In the genomic region with DNA sequence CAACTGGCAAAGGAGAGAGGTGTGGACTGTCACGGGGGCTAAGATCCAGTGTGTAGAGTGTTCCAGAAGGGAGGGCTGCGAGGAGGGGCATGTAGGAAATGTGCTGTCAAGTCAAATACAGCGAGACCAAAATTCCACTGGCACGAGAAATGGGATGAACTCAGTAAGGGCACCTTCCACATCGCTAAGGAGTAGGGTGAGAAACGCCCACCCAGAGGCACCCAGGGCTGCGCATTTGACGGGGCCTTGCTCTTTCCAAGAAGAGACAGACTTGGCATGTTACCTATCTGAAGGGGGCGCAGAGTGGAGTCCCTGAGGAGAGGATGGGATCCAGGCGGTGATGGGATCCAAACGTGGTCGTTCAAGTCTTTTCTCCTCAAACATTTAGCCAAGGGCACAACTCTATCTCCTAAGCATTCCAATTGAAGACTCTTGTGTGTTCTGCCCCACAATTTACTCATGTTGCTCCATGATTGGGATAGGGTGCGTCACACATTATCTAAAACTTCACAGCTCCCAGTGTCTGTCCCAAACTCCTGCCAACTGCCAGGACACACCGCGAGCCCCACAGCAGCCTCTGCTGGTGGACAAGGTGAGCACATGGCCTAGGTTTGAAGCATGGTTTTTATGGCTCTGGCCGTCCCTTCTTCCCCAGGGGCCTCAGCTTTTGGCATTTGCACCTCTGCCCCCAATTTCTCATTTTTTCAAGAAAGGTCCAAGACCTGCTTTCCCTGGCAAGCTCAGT, we compare ENCODE assay signal across 2 cellular contexts.
A peak's percentile ranks its signal among the peaks of the same experiment; 100 is the strongest.
TF ChIP-seq lines count a peak whose summit lies in the region.

No MANE protein-coding gene starts in this region.

TF ChIP-seq in IMR-90, 13 proteins besides CTCF, POLR2A, EP300 and RAD21:
- TF ChIP-seq FOS (IDR thresholded peaks at IDR 0.05; ENCODE audit: low read depth, low read length) (no peak), ELK1 (IDR thresholded peaks at IDR 0.05; ENCODE audit: borderline replicate concordance, low read depth, low read length) (no peak), MAFK (IDR thresholded peaks at IDR 0.05; ENCODE audit: low read depth, low read length) (no peak)
- TF ChIP-seq, protein P1, sequence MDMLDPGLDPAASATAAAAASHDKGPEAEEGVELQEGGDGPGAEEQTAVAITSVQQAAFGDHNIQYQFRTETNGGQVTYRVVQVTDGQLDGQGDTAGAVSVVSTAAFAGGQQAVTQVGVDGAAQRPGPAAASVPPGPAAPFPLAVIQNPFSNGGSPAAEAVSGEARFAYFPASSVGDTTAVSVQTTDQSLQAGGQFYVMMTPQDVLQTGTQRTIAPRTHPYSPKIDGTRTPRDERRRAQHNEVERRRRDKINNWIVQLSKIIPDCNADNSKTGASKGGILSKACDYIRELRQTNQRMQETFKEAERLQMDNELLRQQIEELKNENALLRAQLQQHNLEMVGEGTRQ (IDR thresholded peaks at IDR 0.05; ENCODE audit: low read depth, low read length), result no peak
TF ChIP-seq in IMR-90: peak in this region for 0.

TF ChIP-seq in HepG2, 621 proteins besides CTCF, POLR2A, EP300 and RAD21:
- TF ChIP-seq GZF1 (CRISPR knock-in tag; IDR thresholded peaks at IDR 0.05) (no peak), ZNF546 (CRISPR knock-in tag; conservative IDR thresholded peaks at IDR 0.05) (no peak), AGO2 (optimal IDR thresholded peaks at IDR 0.05; ENCODE audit: low read depth, low read length) (peak; percentile 49), ELF1 (CRISPR knock-in tag; IDR thresholded peaks at IDR 0.05) (no peak), ZBTB33 (CRISPR knock-in tag; IDR thresholded peaks at IDR 0.05) (peak; percentile 100), NR1H2 (CRISPR knock-in tag; IDR thresholded peaks at IDR 0.05; ENCODE audit: borderline replicate concordance, low read depth) (no peak), POLR2G (IDR thresholded peaks at IDR 0.05; ENCODE audit: low read depth, low read length) (peak; percentile 52; the same call in 1 of the 2 replicates), PBX2 (CRISPR knock-in tag; IDR thresholded peaks at IDR 0.05) (no peak), NR3C1 (CRISPR knock-in tag; IDR thresholded peaks at IDR 0.05) (no peak), HES4 (CRISPR knock-in tag; IDR thresholded peaks at IDR 0.05; ENCODE audit: borderline replicate concordance) (no peak), RBM22 (optimal IDR thresholded peaks at IDR 0.05; ENCODE audit: low read length) (peak; percentile 30), JUNB (CRISPR knock-in tag; IDR thresholded peaks at IDR 0.05; ENCODE audit: borderline replicate concordance) (no peak), ZNF326 (CRISPR knock-in tag; IDR thresholded peaks at IDR 0.05; ENCODE audit: borderline replicate concordance) (no peak), NFKB2 (CRISPR knock-in tag; IDR thresholded peaks at IDR 0.05; ENCODE audit: borderline replicate concordance) (no peak), MBNL3 (CRISPR knock-in tag; conservative IDR thresholded peaks at IDR 0.05) (no peak), MYC (CRISPR knock-in tag; IDR thresholded peaks at IDR 0.05; ENCODE audit: borderline replicate concordance) (peak; percentile 74; the same call in 1 of the 2 replicates), ZBTB34 (CRISPR knock-in tag; IDR thresholded peaks at IDR 0.05) (no peak), ATF7 (IDR thresholded peaks at IDR 0.05) (no peak), ATF7 (CRISPR knock-in tag; IDR thresholded peaks at IDR 0.05) (no peak), ZFY (CRISPR knock-in tag; IDR thresholded peaks at IDR 0.05) (peak; percentile 25; the same call in 1 of the 2 replicates), MED8 (CRISPR knock-in tag; IDR thresholded peaks at IDR 0.05; ENCODE audit: insufficient replicate concordance) (no peak), PCBP1 (IDR thresholded peaks at IDR 0.05; ENCODE audit: borderline replicate concordance, low read depth, low read length) (no peak), CHD2 (IDR thresholded peaks at IDR 0.05; ENCODE audit: low read depth, low read length) (no peak), RBFOX2 (IDR thresholded peaks at IDR 0.05; ENCODE audit: low read depth, low read length) (peak; percentile 52), NFIB (CRISPR knock-in tag; IDR thresholded peaks at IDR 0.05; ENCODE audit: borderline replicate concordance) (no peak), ZNF687 (CRISPR knock-in tag; IDR thresholded peaks at IDR 0.05) (peak; percentile 46), ZNF44 (CRISPR knock-in tag; IDR thresholded peaks at IDR 0.05) (no peak), ZBTB38 (CRISPR knock-in tag; IDR thresholded peaks at IDR 0.05) (peak; percentile 28; the same call in 1 of the 2 replicates)
- TF ChIP-seq, protein P2, sequence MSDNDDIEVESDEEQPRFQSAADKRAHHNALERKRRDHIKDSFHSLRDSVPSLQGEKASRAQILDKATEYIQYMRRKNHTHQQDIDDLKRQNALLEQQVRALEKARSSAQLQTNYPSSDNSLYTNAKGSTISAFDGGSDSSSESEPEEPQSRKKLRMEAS (IDR thresholded peaks at IDR 0.05), result peak; percentile 54; the same call in 1 of the 2 replicates
- TF ChIP-seq, protein P3, sequence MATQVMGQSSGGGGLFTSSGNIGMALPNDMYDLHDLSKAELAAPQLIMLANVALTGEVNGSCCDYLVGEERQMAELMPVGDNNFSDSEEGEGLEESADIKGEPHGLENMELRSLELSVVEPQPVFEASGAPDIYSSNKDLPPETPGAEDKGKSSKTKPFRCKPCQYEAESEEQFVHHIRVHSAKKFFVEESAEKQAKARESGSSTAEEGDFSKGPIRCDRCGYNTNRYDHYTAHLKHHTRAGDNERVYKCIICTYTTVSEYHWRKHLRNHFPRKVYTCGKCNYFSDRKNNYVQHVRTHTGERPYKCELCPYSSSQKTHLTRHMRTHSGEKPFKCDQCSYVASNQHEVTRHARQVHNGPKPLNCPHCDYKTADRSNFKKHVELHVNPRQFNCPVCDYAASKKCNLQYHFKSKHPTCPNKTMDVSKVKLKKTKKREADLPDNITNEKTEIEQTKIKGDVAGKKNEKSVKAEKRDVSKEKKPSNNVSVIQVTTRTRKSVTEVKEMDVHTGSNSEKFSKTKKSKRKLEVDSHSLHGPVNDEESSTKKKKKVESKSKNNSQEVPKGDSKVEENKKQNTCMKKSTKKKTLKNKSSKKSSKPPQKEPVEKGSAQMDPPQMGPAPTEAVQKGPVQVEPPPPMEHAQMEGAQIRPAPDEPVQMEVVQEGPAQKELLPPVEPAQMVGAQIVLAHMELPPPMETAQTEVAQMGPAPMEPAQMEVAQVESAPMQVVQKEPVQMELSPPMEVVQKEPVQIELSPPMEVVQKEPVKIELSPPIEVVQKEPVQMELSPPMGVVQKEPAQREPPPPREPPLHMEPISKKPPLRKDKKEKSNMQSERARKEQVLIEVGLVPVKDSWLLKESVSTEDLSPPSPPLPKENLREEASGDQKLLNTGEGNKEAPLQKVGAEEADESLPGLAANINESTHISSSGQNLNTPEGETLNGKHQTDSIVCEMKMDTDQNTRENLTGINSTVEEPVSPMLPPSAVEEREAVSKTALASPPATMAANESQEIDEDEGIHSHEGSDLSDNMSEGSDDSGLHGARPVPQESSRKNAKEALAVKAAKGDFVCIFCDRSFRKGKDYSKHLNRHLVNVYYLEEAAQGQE (IDR thresholded peaks at IDR 0.05; ENCODE audit: borderline replicate concordance in 1 of 2, low read depth in 1 of 2, low read length in 2 of 2), result no peak
